25 cellular contexts compared by ENCODE assay signal in genomic region chr21:38798081-38798480, GRCh38. TPM values are rescaled to one million over a fixed set of nuclear protein-coding genes. Genes with fewer than 3 reads are reported as not detected.
DNase-seq lines count a peak whose midpoint lies in the region; ATAC-seq and TF ChIP-seq lines count a peak whose summit lies in the region.
"Had no signal": no experiment of that assay in that cellular context is flagged by ENCODE, and none has a peak within 500 bp of the region (broad histone marks: within the 10 kb centered on the region; RNA-seq: fewer than 3 reads in every experiment).

No MANE protein-coding gene starts in this region.

- H2AFZ ChIP-seq in hepatocyte = no peak overlapping the region
- no peak overlapping the region for H2AFZ ChIP-seq in smooth muscle cell (ENCODE audit: low read depth)
- H2AFZ ChIP-seq: GM23248, parathyroid adenoma had no signal

- H3K79me2 ChIP-seq in hepatocyte (no peaks in the 10 kb centered on the region), smooth muscle cell (ENCODE audit: low read depth) (no peaks in the 10 kb centered on the region)
- H3K79me2 ChIP-seq: parathyroid adenoma had no signal

- intact Hi-C loops in activated CD8-positive, alpha-beta T cell treated with anti-CD3 and anti-CD28 coated beads for 36 hours (cut with micrococcal nuclease) = no loop called here

- CTCF ChIA-PET in activated CD8-positive, alpha-beta T cell treated with anti-CD3 and anti-CD28 coated beads for 36 hours (lab: Charles Lee) = interaction anchor here (0.9 kb wide), 1 partner anchor 9 kb away, joined by 3 read pairs; no protein-coding TSS in a partner anchor
- CTCF ChIA-PET in activated CD8-positive, alpha-beta T cell treated with anti-CD3 and anti-CD28 coated beads, Interleukin-2, amount 10 ng/mL, durations not matched to agents 7 days and 5 days (lab: Charles Lee) = no interaction called here

- H4K20me1 ChIP-seq in hepatocyte (ENCODE audit: insufficient read depth, poor library complexity, severe bottlenecking) (no peaks in the 10 kb centered on the region), smooth muscle cell (ENCODE audit: low read depth) (no peaks in the 10 kb centered on the region)

- H3K9me2 ChIP-seq in hepatocyte (replicated peaks; ENCODE audit: insufficient read depth) = no peaks in the 10 kb centered on the region

- WGBS in hepatocyte (ENCODE audit: low lambda C conversion rate, missing lambda C conversion rate) = 75% methylated on average over 6 of the region's 6 CpGs
- 88% methylated on average over 6 of the region's 6 CpGs for WGBS in smooth muscle cell (ENCODE audit: low lambda C conversion rate)

- H3K27me3 Mint-ChIP-seq in activated CD8-positive, alpha-beta T cell treated with anti-CD3 and anti-CD28 coated beads for 36 hours = peaks cover 4% of the 10 kb centered on the region
- no peaks in the 10 kb centered on the region for H3K27me3 Mint-ChIP-seq in activated CD8-positive, alpha-beta T cell treated with anti-CD3 and anti-CD28 coated beads, Interleukin-2, amount 10 ng/mL, durations not matched to agents 7 days and 5 days (ENCODE audit: low read depth)
- H3K27me3 Mint-ChIP-seq: CD4-positive, CD25-positive, alpha-beta regulatory T cell had no signal

- no peak for ATAC-seq in activated CD8-positive, alpha-beta T cell treated with anti-CD3 and anti-CD28 coated beads for 36 hours
- ATAC-seq in activated CD8-positive, alpha-beta T cell treated with anti-CD3 and anti-CD28 coated beads, Interleukin-2, amount 10 ng/mL, durations not matched to agents 7 days and 5 days = no peak
- ATAC-seq in HG02798 (IDR thresholded peaks at IDR 0.05; ENCODE audit: poor library complexity, unreplicated experiment) = no peak

- H3K4me3 Mint-ChIP-seq in activated CD8-positive, alpha-beta T cell treated with anti-CD3 and anti-CD28 coated beads for 36 hours = no peak overlapping the region
- H3K4me3 Mint-ChIP-seq in activated CD8-positive, alpha-beta T cell treated with anti-CD3 and anti-CD28 coated beads, Interleukin-2, amount 10 ng/mL, durations not matched to agents 7 days and 5 days = no peak overlapping the region
- H3K4me3 Mint-ChIP-seq: activated CD4-positive, alpha-beta memory T cell treated with anti-CD3 and anti-CD28 coated beads, Interleukin-2, amount 10 ng/mL, durations not matched to agents 7 days and 5 days; activated naive CD8-positive, alpha-beta T cell treated with anti-CD3 and anti-CD28 coated beads for 36 hours; CD4-positive, CD25-positive, alpha-beta regulatory T cell; HFFc6; neural crest cell had no signal

- H3K9me3 ChIP-seq in Peyer's patch (no peaks in the 10 kb centered on the region), hepatocyte (ENCODE audit: low read depth) (no peaks in the 10 kb centered on the region), smooth muscle cell (replicated peaks; ENCODE audit: low read depth) (no peaks in the 10 kb centered on the region)
- H3K9me3 ChIP-seq: right atrium auricular region, SJCRH30 had no signal

- no peak for DNase-seq in activated CD8-positive, alpha-beta T cell treated with anti-CD3 and anti-CD28 coated beads for 36 hours
- DNase-seq in activated CD8-positive, alpha-beta T cell treated with anti-CD3 and anti-CD28 coated beads, Interleukin-2, amount 10 ng/mL, durations not matched to agents 7 days and 5 days = no peak
- DNase-seq in Peyer's patch (no peak), hepatocyte (ENCODE audit: low spot score) (no peak), smooth muscle cell (lab: John Stamatoyannopoulos, UW; ENCODE audit: unreplicated experiment) (no peak), NCI-H524 treated with DMSO at 0.1 percent for 48 hours (lab: John Stamatoyannopoulos, UW) (no peak)
- no peak for DNase-seq in effector CD4-positive, alpha-beta T cell
- DNase-seq: activated CD4-positive, alpha-beta memory T cell treated with anti-CD3 and anti-CD28 coated beads, Interleukin-2, amount 10 ng/mL, durations not matched to agents 7 days and 5 days; activated effector memory CD4-positive, alpha-beta T cell treated with anti-CD3 and anti-CD28 coated beads, Interleukin-2, amount 50 U/mL, for 16 hours; activated naive CD8-positive, alpha-beta T cell treated with anti-CD3 and anti-CD28 coated beads for 36 hours; aorta; caudate nucleus; dermis blood vessel endothelial cell; DMS 273 treated with DMSO at 0.1 percent for 48 hours; NCI-H1694; NCI-H510A; stimulated activated CD4-positive, alpha-beta T cell treated with anti-CD3 and anti-CD28 coated beads, Interleukin-2, amount 100 ng/mL, for 48 hours had no signal

- no peaks in the 10 kb centered on the region for H3K36me3 Mint-ChIP-seq in activated CD8-positive, alpha-beta T cell treated with anti-CD3 and anti-CD28 coated beads for 36 hours (ENCODE audit: low read depth)
- H3K36me3 Mint-ChIP-seq in activated CD8-positive, alpha-beta T cell treated with anti-CD3 and anti-CD28 coated beads, Interleukin-2, amount 10 ng/mL, durations not matched to agents 7 days and 5 days (ENCODE audit: low read depth) = no peaks in the 10 kb centered on the region
- H3K36me3 Mint-ChIP-seq: activated naive CD8-positive, alpha-beta T cell treated with anti-CD3 and anti-CD28 coated beads for 36 hours; CD4-positive, CD25-positive, alpha-beta regulatory T cell had no signal

- no peaks in the 10 kb centered on the region for H3K27me3 ChIP-seq in Peyer's patch
- H3K27me3 ChIP-seq in hepatocyte = no peaks in the 10 kb centered on the region
- no peaks in the 10 kb centered on the region for H3K27me3 ChIP-seq in smooth muscle cell (ENCODE audit: low read depth)
- H3K27me3 ChIP-seq: right atrium auricular region, SJCRH30 had no signal

- peaks cover 32% of the 10 kb centered on the region for H3F3A ChIP-seq in smooth muscle cell (ENCODE audit: low read depth)

- H3K4me3 ChIP-seq in Peyer's patch (peak overlapping the region in 1 of 4 donors; percentile 6), hepatocyte (no peak overlapping the region), smooth muscle cell (no peak overlapping the region)
- H3K4me3 ChIP-seq: GM23248, right atrium auricular region, SJCRH30 had no signal

- H3K36me3 ChIP-seq in Peyer's patch (no peaks in the 10 kb centered on the region), hepatocyte (replicated peaks; ENCODE audit: insufficient read depth, low read depth) (no peaks in the 10 kb centered on the region), smooth muscle cell (ENCODE audit: low read depth) (no peaks in the 10 kb centered on the region)
- H3K36me3 ChIP-seq: right atrium auricular region, SJCRH30 had no signal

- TF ChIP-seq CTCF in activated CD8-positive, alpha-beta T cell treated with anti-CD3 and anti-CD28 coated beads for 36 hours (IDR thresholded peaks at IDR 0.05) = no peak
- TF ChIP-seq CTCF in Peyer's patch (IDR thresholded peaks at IDR 0.05) = no peak
- no peak for TF ChIP-seq CTCF in hepatocyte (IDR thresholded peaks at IDR 0.05; ENCODE audit: poor library complexity)
- no peak for TF ChIP-seq CTCF in smooth muscle cell (IDR thresholded peaks at IDR 0.05; ENCODE audit: borderline replicate concordance, insufficient read depth, poor library complexity, severe bottlenecking)

- TF ChIP-seq POLR2A in Peyer's patch (IDR thresholded peaks at IDR 0.05) = no peak

- peaks cover 0 to 45% (median 0%) of the 10 kb centered on the region in 4 donors for H3K4me1 ChIP-seq in Peyer's patch
- H3K4me1 ChIP-seq in hepatocyte (ENCODE audit: insufficient read depth) = peaks cover 36% of the 10 kb centered on the region
- H3K4me1 ChIP-seq in smooth muscle cell (ENCODE audit: low read depth) = peaks cover 27% of the 10 kb centered on the region
- H3K4me1 ChIP-seq: parathyroid adenoma, right atrium auricular region had no signal

- POLR2A ChIA-PET in activated CD8-positive, alpha-beta T cell treated with anti-CD3 and anti-CD28 coated beads for 36 hours (lab: Charles Lee) = interaction anchor here (1.1 kb wide), 1 partner anchor 10 kb away, joined by 3 read pairs; no protein-coding TSS in a partner anchor
- POLR2A ChIA-PET in activated CD8-positive, alpha-beta T cell treated with anti-CD3 and anti-CD28 coated beads, Interleukin-2, amount 10 ng/mL, durations not matched to agents 7 days and 5 days (lab: Charles Lee) = no interaction called here

- H3K4me2 ChIP-seq in hepatocyte (peak overlapping the region; percentile 23), smooth muscle cell (peak overlapping the region; percentile 72)

- H3K27ac Mint-ChIP-seq in activated CD8-positive, alpha-beta T cell treated with anti-CD3 and anti-CD28 coated beads for 36 hours = peak overlapping the region; percentile 46
- H3K27ac Mint-ChIP-seq in activated CD8-positive, alpha-beta T cell treated with anti-CD3 and anti-CD28 coated beads, Interleukin-2, amount 10 ng/mL, durations not matched to agents 7 days and 5 days = no peak overlapping the region
- H3K27ac Mint-ChIP-seq: activated CD4-positive, alpha-beta memory T cell treated with anti-CD3 and anti-CD28 coated beads, Interleukin-2, amount 10 ng/mL, durations not matched to agents 7 days and 5 days; activated naive CD8-positive, alpha-beta T cell treated with anti-CD3 and anti-CD28 coated beads for 36 hours; CD4-positive, CD25-positive, alpha-beta regulatory T cell; HFFc6 had no signal

- peak overlapping the region in 3 of 4 donors; percentile 58 to 91 (median 87) for H3K27ac ChIP-seq in Peyer's patch
- H3K27ac ChIP-seq in hepatocyte = peak overlapping the region; percentile 94
- H3K27ac ChIP-seq in smooth muscle cell (ENCODE audit: low read depth) = peak overlapping the region; percentile 90
- H3K27ac ChIP-seq: GM23248, parathyroid adenoma, right atrium auricular region, SJCRH30 had no signal

- H3K9ac ChIP-seq in smooth muscle cell (ENCODE audit: low read depth) = no peak overlapping the region
- H3K9ac ChIP-seq: GM23248, parathyroid adenoma had no signal

- H3K9me3 Mint-ChIP-seq in activated CD8-positive, alpha-beta T cell treated with anti-CD3 and anti-CD28 coated beads for 36 hours = no peaks in the 10 kb centered on the region
- no peaks in the 10 kb centered on the region for H3K9me3 Mint-ChIP-seq in activated CD8-positive, alpha-beta T cell treated with anti-CD3 and anti-CD28 coated beads, Interleukin-2, amount 10 ng/mL, durations not matched to agents 7 days and 5 days (ENCODE audit: insufficient read depth)
- H3K9me3 Mint-ChIP-seq: activated CD4-positive, alpha-beta memory T cell treated with anti-CD3 and anti-CD28 coated beads, Interleukin-2, amount 10 ng/mL, durations not matched to agents 7 days and 5 days; activated naive CD8-positive, alpha-beta T cell treated with anti-CD3 and anti-CD28 coated beads for 36 hours; HFFc6; neural crest cell had no signal

- H3K4me1 Mint-ChIP-seq in activated CD8-positive, alpha-beta T cell treated with anti-CD3 and anti-CD28 coated beads for 36 hours (ENCODE audit: low read depth) = peaks cover 12% of the 10 kb centered on the region
- H3K4me1 Mint-ChIP-seq in activated CD8-positive, alpha-beta T cell treated with anti-CD3 and anti-CD28 coated beads, Interleukin-2, amount 10 ng/mL, durations not matched to agents 7 days and 5 days (ENCODE audit: low read depth) = no peaks in the 10 kb centered on the region
- H3K4me1 Mint-ChIP-seq: CD4-positive, CD25-positive, alpha-beta regulatory T cell had no signal

RNA-seq across cellular contexts. Expression of gene ETS2, which starts 7.6 kb away (rescaled TPM):
- 10 to 100 TPM; 28.1 to 29.7 TPM for total RNA-seq in activated CD8-positive, alpha-beta T cell treated with anti-CD3 and anti-CD28 coated beads for 36 hours
- total RNA-seq in activated CD8-positive, alpha-beta T cell treated with anti-CD3 and anti-CD28 coated beads, Interleukin-2, amount 10 ng/mL, durations not matched to agents 7 days and 5 days = 10 to 100 TPM; 17.0 to 20.1 TPM
- total RNA-seq in Peyer's patch = 100 to 1,000 TPM; 127 to 186 (median 147) TPM
- total RNA-seq in hepatocyte = 91.9 and 95.1 TPM in 2 replicates
- polyA plus RNA-seq in hepatocyte = 104 and 106 TPM in 2 replicates
- total RNA-seq in smooth muscle cell = 77.0 and 77.7 TPM in 2 replicates
- polyA plus RNA-seq in smooth muscle cell = 63.8 and 65.9 TPM in 2 replicates
